In the genomic region with DNA sequence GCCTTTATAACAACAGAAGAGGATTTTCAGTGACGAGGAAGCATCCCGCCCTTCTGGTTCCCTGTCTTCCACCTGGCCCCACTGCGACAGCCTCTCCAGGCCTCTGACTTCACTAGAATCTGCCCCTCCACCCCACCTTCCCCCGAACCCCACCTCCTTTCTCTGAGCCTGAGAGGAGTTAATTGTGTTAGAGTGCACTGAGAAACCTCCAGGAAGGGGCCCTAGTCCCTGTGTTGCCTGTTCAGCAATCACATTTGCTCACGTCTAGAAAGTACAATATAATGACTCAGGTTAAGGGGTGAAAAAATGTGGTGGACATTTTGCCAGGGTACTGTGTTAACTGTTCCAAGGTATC, we compare ENCODE assay signal across 8 cellular contexts. TPM values are rescaled to one million over a fixed set of nuclear protein-coding genes. Genes with fewer than 3 reads are reported as not detected.
DNase-seq lines count a peak whose midpoint lies in the region; ATAC-seq, FAIRE-seq and TF ChIP-seq lines count a peak whose summit lies in the region.
"Had no signal": no experiment of that assay in that cellular context is flagged by ENCODE, and none has a peak within 500 bp of the region (broad histone marks: within the 10 kb centered on the region; RNA-seq: fewer than 3 reads in every experiment).

No MANE protein-coding gene starts in this region.

- H3K27ac ChIP-seq in HUES64 (ENCODE audit: low read depth, low read length), result peak overlapping the region; percentile 47

- H3K4me3 ChIP-seq in HUES64 (ENCODE audit: low read length) (peak overlapping the region; percentile 26), retinal pigment epithelial cell (ENCODE audit: low read length) (no peak overlapping the region)

- no peaks in the 10 kb centered on the region for H3K27me3 ChIP-seq in HUES64 (ENCODE audit: insufficient read depth, low read length)

- no peak for FAIRE-seq in D721Med (lab: Jason Lieb, UNC)

- no peaks in the 10 kb centered on the region for H3K9me3 ChIP-seq in HUES64 (ENCODE audit: insufficient read depth, low read depth, low read length)

- H3K9me3 Mint-ChIP-seq in effector memory CD8-positive, alpha-beta T cell, result no peaks in the 10 kb centered on the region

- H3K36me3 Mint-ChIP-seq in effector memory CD8-positive, alpha-beta T cell (ENCODE audit: insufficient read depth), result peaks cover 31% of the 10 kb centered on the region

- DNase-seq in NOMO-1 (lab: John Stamatoyannopoulos, UW; ENCODE audit: unreplicated experiment in 2 of 2), result peak; percentile 52 to 53
- no peak for DNase-seq in effector memory CD8-positive, alpha-beta T cell
- peak; percentile 64 for DNase-seq in retinal pigment epithelial cell (ENCODE audit: low read depth)
- no peak for DNase-seq in D721Med (ENCODE audit: insufficient read length, low spot score)
- no peak for DNase-seq in DMS 273 (lab: John Stamatoyannopoulos, UW; ENCODE audit: unreplicated experiment)
- DNase-seq: NCI-H446 had no signal

- peak overlapping the region; percentile 94 to 96 for H3K27ac Mint-ChIP-seq in effector memory CD8-positive, alpha-beta T cell

- peak overlapping the region; percentile 35; the same call in 1 of the 2 replicates for H3K9ac ChIP-seq in HUES64 (ENCODE audit: low read depth, low read length)

- H3K4me1 ChIP-seq in HUES64 (ENCODE audit: insufficient read depth, low read length), result peaks cover 22% of the 10 kb centered on the region

- H3K27me3 Mint-ChIP-seq in effector memory CD8-positive, alpha-beta T cell, result no peaks in the 10 kb centered on the region

- 51% methylated on average over 4 of the region's 5 CpGs for WGBS in HUES64

- no peaks in the 10 kb centered on the region for H3K36me3 ChIP-seq in HUES64 (ENCODE audit: insufficient read depth, low read length)

- TF ChIP-seq CTCF in retinal pigment epithelial cell (conservative IDR thresholded peaks at IDR 0.05; ENCODE audit: low read depth, low read length), result no peak
- TF ChIP-seq CTCF in D721Med (IDR thresholded peaks at IDR 0.05; ENCODE audit: insufficient read depth, missing control alignments), result no peak

- peak overlapping the region; percentile 58 to 70 for H3K4me3 Mint-ChIP-seq in effector memory CD8-positive, alpha-beta T cell

- peak; percentile 8 for ATAC-seq in effector memory CD8-positive, alpha-beta T cell (replicated peaks)
- no peak for ATAC-seq in HG02970 (IDR thresholded peaks at IDR 0.05; ENCODE audit: low FRiP score, unreplicated experiment)

- peaks cover 52 to 65% of the 10 kb centered on the region in 2 donors for H3K4me1 Mint-ChIP-seq in effector memory CD8-positive, alpha-beta T cell (ENCODE audit: low read depth in 2 of 2)

RNA-seq across cellular contexts. Expression of a gene that starts 38.8 kb away (rescaled TPM):
- polyA plus RNA-seq in HUES64 (2013, experiment 1 of 2), result 7.5 TPM
- 9.6 TPM for polyA plus RNA-seq in HUES64 (2013, experiment 2 of 2)

Comparison
In these comparisons a context has a peak if more than half of its experiments do, and no peak if none do; other contexts are left out.
1. DNase-seq: peak in NOMO-1 (2 of 2) and retinal pigment epithelial cell (single experiment); none in effector memory CD8-positive, alpha-beta T cell (0 of 3), D721Med (single experiment) and DMS 273 (single experiment).